11 cellular contexts compared by ENCODE assay signal in the genomic region with DNA sequence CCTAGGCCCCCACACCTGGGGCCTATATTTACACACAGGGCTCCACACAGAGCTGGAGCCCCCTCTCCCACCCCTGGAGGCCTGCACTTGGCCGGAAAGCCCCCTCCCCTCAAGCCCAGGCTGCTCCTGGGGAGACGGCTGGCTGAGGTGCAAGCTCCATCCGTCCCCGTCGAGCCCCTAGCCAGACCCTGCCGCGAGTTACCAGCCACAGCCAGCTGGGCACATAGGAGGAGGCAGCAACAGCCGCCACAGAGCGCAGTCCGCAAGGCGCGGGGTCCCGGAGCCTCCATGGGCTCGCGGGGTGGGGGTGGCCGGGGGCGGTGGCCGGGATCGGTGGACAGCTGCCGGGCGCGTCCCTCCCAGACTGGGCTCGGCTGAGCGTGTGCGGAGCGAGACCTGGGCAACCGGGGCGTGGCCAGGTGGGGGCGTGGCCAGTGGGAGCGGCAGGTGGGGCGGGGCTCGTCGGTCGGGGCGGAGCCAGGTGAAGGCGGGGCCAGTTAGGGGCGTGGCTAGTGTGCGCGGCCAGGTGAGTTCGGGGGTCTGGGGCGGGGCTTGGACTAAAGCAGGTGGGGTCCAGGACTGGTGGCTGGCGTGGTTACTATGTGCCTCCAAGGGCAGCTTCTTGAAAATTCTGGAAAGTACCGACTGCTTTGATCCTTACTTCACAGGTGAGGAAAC. TPM values are rescaled to one million over a fixed set of nuclear protein-coding genes. Genes with fewer than 3 reads are reported as not detected.
DNase-seq lines count a peak whose midpoint lies in the region; ATAC-seq and TF ChIP-seq lines count a peak whose summit lies in the region.
"Had no signal": no experiment of that assay in that cellular context is flagged by ENCODE, and none has a peak within 500 bp of the region (broad histone marks: within the 10 kb centered on the region; RNA-seq: fewer than 3 reads in every experiment).

A gene (minus strand): TSS at position 384 of the 678 bp plus-strand sequence. CDS start 94 bp downstream, at position 290.

- no peak for TF ChIP-seq EP300 in suprapubic skin (IDR thresholded peaks at IDR 0.05)

- intact Hi-C loops in left colon (cut with DNase I, micrococcal nuclease): loop anchor here in 1 of 2 donors (10.0 kb wide), 1 partner anchor 48 kb away; no protein-coding TSS in a partner anchor

- TF ChIP-seq CTCF in suprapubic skin (IDR thresholded peaks at IDR 0.05): no peak

- H3K4me1 ChIP-seq in suprapubic skin: peaks cover 53% of the 10 kb centered on the region

- H3K9me3 ChIP-seq in suprapubic skin: no peaks in the 10 kb centered on the region

- H3K4me3 ChIP-seq in suprapubic skin: peak within 1 kb of the TSS; percentile 45
- H3K4me3 ChIP-seq: cardiac muscle cell had no signal

- H3K9me3 Mint-ChIP-seq in activated T-helper 17 cell treated with anti-CD3 and anti-CD28 coated beads, Interleukin-2, amount 50 U/mL, for 72 hours: no peaks in the 10 kb centered on the region

- H3K27me3 ChIP-seq in suprapubic skin: no peaks in the 10 kb centered on the region

- H3K27ac Mint-ChIP-seq in activated T-helper 17 cell treated with anti-CD3 and anti-CD28 coated beads, Interleukin-2, amount 50 U/mL, for 72 hours: no peak within 1 kb of the TSS

- 27% methylated on average over 13 of the region's 43 CpGs for WGBS in suprapubic skin

- no peak within 1 kb of the TSS for H3K27ac ChIP-seq in suprapubic skin
- H3K27ac ChIP-seq: cardiac muscle cell had no signal

- H3K36me3 ChIP-seq in suprapubic skin: no peaks in the 10 kb centered on the region
- H3K36me3 ChIP-seq: cardiac muscle cell had no signal

- H3K4me3 Mint-ChIP-seq in activated T-helper 17 cell treated with anti-CD3 and anti-CD28 coated beads, Interleukin-2, amount 50 U/mL, for 72 hours: no peak within 1 kb of the TSS

- no peak for TF ChIP-seq POLR2A in suprapubic skin (IDR thresholded peaks at IDR 0.05)

- peak; percentile 57 for ATAC-seq in activated T-helper 17 cell treated with anti-CD3 and anti-CD28 coated beads, Interleukin-2, amount 50 U/mL, for 72 hours (replicated peaks)
- peak; percentile 98 for ATAC-seq in left colon

- DNase-seq in NCI-H748 (lab: John Stamatoyannopoulos, UW; ENCODE audit: unreplicated experiment) (peak; percentile 51), NCI-H748 treated with DMSO at 0.1 percent for 48 hours (lab: John Stamatoyannopoulos, UW) (no peak), left colon (peak; percentile 71 to 90), suprapubic skin (ENCODE audit: low spot score in 2 of 2) (peak in 1 of 2 donors; percentile 76), NCI-H1105 treated with DMSO at 0.1 percent for 48 hours (lab: John Stamatoyannopoulos, UW) (no peak), NCI-H510A (lab: John Stamatoyannopoulos, UW) (no peak), hepatic stellate cell (ENCODE audit: low spot score) (no peak)

- H3K4me1 Mint-ChIP-seq in activated T-helper 17 cell treated with anti-CD3 and anti-CD28 coated beads, Interleukin-2, amount 50 U/mL, for 72 hours: no peaks in the 10 kb centered on the region

- no peaks in the 10 kb centered on the region for H3K27me3 Mint-ChIP-seq in activated T-helper 17 cell treated with anti-CD3 and anti-CD28 coated beads, Interleukin-2, amount 50 U/mL, for 72 hours

- H3K36me3 Mint-ChIP-seq in activated T-helper 17 cell treated with anti-CD3 and anti-CD28 coated beads, Interleukin-2, amount 50 U/mL, for 72 hours (ENCODE audit: low read depth): no peaks in the 10 kb centered on the region

RNA-seq across cellular contexts. Expression of the gene that starts here (rescaled TPM):
- total RNA-seq in activated T-helper 17 cell treated with anti-CD3 and anti-CD28 coated beads, Interleukin-2, amount 50 U/mL, for 72 hours: not detected
- 1 to 10 TPM in 1 of 2 donors, under 1 TPM in 1; 0.47 to 2.0 TPM for total RNA-seq in left colon
- 10 to 100 TPM in 2 of 4 donors, 1 to 10 TPM in 2; 5.9 to 14.3 (median 10.3) TPM for total RNA-seq in suprapubic skin
- total RNA-seq: RPMI7951, urinary bladder had no signal

Comparison
In these comparisons a context has a peak if more than half of its experiments do, and no peak if none do; other contexts are left out.
1. DNase-seq: peak in NCI-H748 (single experiment) and left colon (2 of 2); none in NCI-H748 treated with DMSO at 0.1 percent for 48 hours (single experiment), NCI-H1105 treated with DMSO at 0.1 percent for 48 hours (single experiment), NCI-H510A (single experiment) and hepatic stellate cell (single experiment).
2. Peak in ATAC-seq in activated T-helper 17 cell treated with anti-CD3 and anti-CD28 coated beads, Interleukin-2, amount 50 U/mL, for 72 hours; RNA of the gene not detected or under 1 TPM.